Comparison of ENCODE assay signal across 15 cellular contexts in the genomic region with DNA sequence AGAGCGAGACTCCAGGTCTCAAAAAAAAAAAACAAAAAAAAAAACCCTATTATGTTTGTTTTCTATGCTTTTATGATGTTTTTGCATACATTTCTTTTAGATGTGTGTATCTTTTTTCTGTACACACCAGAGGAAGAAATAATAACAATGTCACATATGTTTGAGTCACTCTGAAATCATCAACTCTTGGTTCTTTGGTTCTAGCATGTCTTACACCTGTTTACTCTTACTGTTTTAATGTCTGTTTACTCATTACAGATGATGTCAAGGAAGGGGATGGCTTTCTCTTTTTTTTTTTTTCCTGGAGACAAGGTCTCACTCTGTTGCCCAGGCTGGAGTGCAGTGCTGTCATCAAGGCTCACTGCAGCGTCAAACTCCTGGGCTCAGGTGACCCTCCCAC. TPM values are rescaled to one million over a fixed set of nuclear protein-coding genes. Genes with fewer than 3 reads are reported as not detected.
DNase-seq lines count a peak whose midpoint lies in the region; ATAC-seq and TF ChIP-seq lines count a peak whose summit lies in the region.
"Had no signal": no experiment of that assay in that cellular context is flagged by ENCODE, and none has a peak within 500 bp of the region (broad histone marks: within the 10 kb centered on the region; RNA-seq: fewer than 3 reads in every experiment).

No MANE protein-coding gene starts in this region.

- WGBS in GM23248 (ENCODE audit: low coverage in 1 of 2, low lambda C conversion rate in 2 of 2, missing lambda C conversion rate in 2 of 2), 2 experiments: 82 to 86% methylated on average over 2 of the region's 2 CpGs

- in situ Hi-C loops in GM23248 (cut with MboI): no loop called here

- no peaks in the 10 kb centered on the region for H3K9me3 Mint-ChIP-seq in activated naive CD8-positive, alpha-beta T cell treated with anti-CD3 and anti-CD28 coated beads for 36 hours

- no peak overlapping the region for H3K4me3 Mint-ChIP-seq in activated naive CD8-positive, alpha-beta T cell treated with anti-CD3 and anti-CD28 coated beads for 36 hours

- peaks cover 28% of the 10 kb centered on the region for H3K4me1 Mint-ChIP-seq in activated naive CD8-positive, alpha-beta T cell treated with anti-CD3 and anti-CD28 coated beads for 36 hours

- H3K9me3 ChIP-seq in GM23248 (ENCODE audit: low read depth): no peaks in the 10 kb centered on the region
- no peaks in the 10 kb centered on the region for H3K9me3 ChIP-seq in mucosa of descending colon
- H3K9me3 ChIP-seq: BLaER1, prostate gland, transverse colon had no signal

- H3K4me1 ChIP-seq in GM23248 (ENCODE audit: insufficient read depth) (peaks cover 10% of the 10 kb centered on the region), mucosa of descending colon (ENCODE audit: low read depth) (peaks cover 20% of the 10 kb centered on the region)
- H3K4me1 ChIP-seq: prostate gland had no signal

- H3K27me3 Mint-ChIP-seq in activated naive CD8-positive, alpha-beta T cell treated with anti-CD3 and anti-CD28 coated beads for 36 hours: no peaks in the 10 kb centered on the region

- H3K9ac ChIP-seq in GM23248: no peak overlapping the region
- H3K9ac ChIP-seq: BLaER1 had no signal

- peak overlapping the region; percentile 39; the same call in 1 of the 2 replicates for H3K27ac ChIP-seq in GM23248
- H3K27ac ChIP-seq: BLaER1, prostate gland, transverse colon, WERI-Rb-1 had no signal

- ATAC-seq in mucosa of descending colon (peak; percentile 8), HG02870 (IDR thresholded peaks at IDR 0.05; ENCODE audit: unreplicated experiment) (no peak), GM19397 (IDR thresholded peaks at IDR 0.05; ENCODE audit: unreplicated experiment) (no peak)

- peaks cover 100% of the 10 kb centered on the region for H3K79me2 ChIP-seq in GM23248 (ENCODE audit: insufficient read depth)

- H4K20me1 ChIP-seq in GM23248 (ENCODE audit: insufficient read depth): peaks cover 51% of the 10 kb centered on the region

- peaks cover 40% of the 10 kb centered on the region for H3F3A ChIP-seq in GM23248 (ENCODE audit: insufficient read depth)

- no peak for TF ChIP-seq CTCF in mucosa of descending colon (IDR thresholded peaks at IDR 0.05)

- no peak overlapping the region for H3K4me3 ChIP-seq in GM23248
- H3K4me3 ChIP-seq in mucosa of descending colon: no peak overlapping the region
- H3K4me3 ChIP-seq: BLaER1, prostate gland, transverse colon had no signal

- peaks cover 20% of the 10 kb centered on the region for H3K36me3 Mint-ChIP-seq in activated naive CD8-positive, alpha-beta T cell treated with anti-CD3 and anti-CD28 coated beads for 36 hours

- peak overlapping the region; percentile 40 for H3K27ac Mint-ChIP-seq in activated naive CD8-positive, alpha-beta T cell treated with anti-CD3 and anti-CD28 coated beads for 36 hours

- H3K4me2 ChIP-seq in GM23248 (ENCODE audit: unreplicated experiment): no peak overlapping the region

- H3K36me3 ChIP-seq in GM23248 (ENCODE audit: low read depth) (0 out of 2 replicates have a peak, but pooled peaks cover 3% of the 10 kb centered on the region), mucosa of descending colon (ENCODE audit: low read depth) (no peaks in the 10 kb centered on the region)
- H3K36me3 ChIP-seq: prostate gland, transverse colon had no signal

- no peaks in the 10 kb centered on the region for H3K9me2 ChIP-seq in GM23248 (ENCODE audit: insufficient read depth)

- DNase-seq in AG08395 (ENCODE audit: low spot score) (peak; percentile 6), GM23248 (peak; percentile 64), mucosa of descending colon (no peak), AG20443 (ENCODE audit: low spot score) (no peak), NCI-H2029 treated with DMSO at 0.1 percent for 48 hours (lab: John Stamatoyannopoulos, UW) (no peak)
- no peak for DNase-seq in activated naive CD8-positive, alpha-beta T cell treated with anti-CD3 and anti-CD28 coated beads for 36 hours
- DNase-seq: effector CD8-positive, alpha-beta T cell; EL; stimulated activated CD4-positive, alpha-beta T cell treated with anti-CD3 and anti-CD28 coated beads, Interleukin-1b, Interleukin-23, amount 100 ng/mL, for 48 hours; transverse colon; WERI-Rb-1 had no signal

- intact Hi-C loops in mucosa of descending colon (cut with DNase I, micrococcal nuclease): no loop called here

- H3K27me3 ChIP-seq in GM23248 (replicated peaks; ENCODE audit: insufficient read depth): no peaks in the 10 kb centered on the region
- H3K27me3 ChIP-seq: BLaER1, transverse colon had no signal

- no peak overlapping the region for H2AFZ ChIP-seq in GM23248

RNA-seq across cellular contexts. Expression of gene RHOA, which starts 24.1 kb away (rescaled TPM):
- total RNA-seq in GM23248 (2014; rRNA removed; shearing (Covaris generic)): 781 and 915 TPM in 2 replicates
- polyA plus RNA-seq in GM23248 (2016; fragmentation: Nextera tagmentation; extraction: Ambion mirVana): 996 and 1,025 TPM in 2 replicates
- 100 to 1,000 TPM; 414 to 420 TPM for total RNA-seq in activated naive CD8-positive, alpha-beta T cell treated with anti-CD3 and anti-CD28 coated beads for 36 hours
- 100 to 1,000 TPM; 358 to 430 (median 419) TPM for total RNA-seq in mucosa of descending colon

RNA-seq across cellular contexts. Expression of gene TCTA, which starts 24.5 kb away (rescaled TPM):
- total RNA-seq in GM23248 (2014; rRNA removed; shearing (Covaris generic)): 34.0 and 55.7 TPM in 2 replicates
- polyA plus RNA-seq in GM23248 (2016; fragmentation: Nextera tagmentation; extraction: Ambion mirVana): 52.2 and 55.0 TPM in 2 replicates
- 10 to 100 TPM; 10.2 to 10.5 TPM for total RNA-seq in activated naive CD8-positive, alpha-beta T cell treated with anti-CD3 and anti-CD28 coated beads for 36 hours
- total RNA-seq in mucosa of descending colon: 10 to 100 TPM; 31.6 to 44.4 (median 43.5) TPM

RNA-seq across cellular contexts. Expression of gene GPX1, which starts 29.6 kb away (rescaled TPM):
- total RNA-seq in GM23248 (2014; rRNA removed; shearing (Covaris generic)): 201 and 229 TPM in 2 replicates
- 446 and 454 TPM in 2 replicates for polyA plus RNA-seq in GM23248 (2016; fragmentation: Nextera tagmentation; extraction: Ambion mirVana)
- 100 to 1,000 TPM; 237 to 242 TPM for total RNA-seq in activated naive CD8-positive, alpha-beta T cell treated with anti-CD3 and anti-CD28 coated beads for 36 hours
- total RNA-seq in mucosa of descending colon: 100 to 1,000 TPM; 122 to 148 (median 144) TPM

RNA-seq across cellular contexts. Expression of gene AMT, which starts 34.6 kb away (rescaled TPM):
- 1.6 and 5.8 TPM in 2 replicates for total RNA-seq in GM23248 (2014; rRNA removed; shearing (Covaris generic))
- polyA plus RNA-seq in GM23248 (2016; fragmentation: Nextera tagmentation; extraction: Ambion mirVana): 1.5 and 1.7 TPM in 2 replicates
- 1 to 10 TPM in 1 of 2 experiments, under 1 TPM in 1; 0.42 to 2.0 TPM for total RNA-seq in activated naive CD8-positive, alpha-beta T cell treated with anti-CD3 and anti-CD28 coated beads for 36 hours
- total RNA-seq in mucosa of descending colon: 10 to 100 TPM; 15.8 to 36.3 (median 22.9) TPM

RNA-seq across cellular contexts. Expression of gene NICN1, which starts 41.4 kb away (rescaled TPM):
- 10.9 and 18.7 TPM in 2 replicates for total RNA-seq in GM23248 (2014; rRNA removed; shearing (Covaris generic))
- polyA plus RNA-seq in GM23248 (2016; fragmentation: Nextera tagmentation; extraction: Ambion mirVana): 10.5 and 12.5 TPM in 2 replicates
- total RNA-seq in activated naive CD8-positive, alpha-beta T cell treated with anti-CD3 and anti-CD28 coated beads for 36 hours: 1 to 10 TPM; 7.3 to 8.7 TPM
- 10 to 100 TPM in 2 of 3 donors, 1 to 10 TPM in 1; 8.8 to 19.4 (median 17.7) TPM for total RNA-seq in mucosa of descending colon

Comparison
In these comparisons a context has a peak if more than half of its experiments do, and no peak if none do; other contexts are left out.
1. DNase-seq: peak in AG08395 (single experiment) and GM23248 (single experiment); none in activated naive CD8-positive, alpha-beta T cell treated with anti-CD3 and anti-CD28 coated beads for 36 hours (single experiment), mucosa of descending colon (0 of 3), AG20443 (single experiment) and NCI-H2029 treated with DMSO at 0.1 percent for 48 hours (single experiment).